ENCODE assay signal across 1 cellular context in genomic region chr10:73991846-73992245, GRCh38.
TF ChIP-seq lines count a peak whose summit lies in the region.

No MANE protein-coding gene starts in this region.

TF ChIP-seq in K562, 482 proteins besides CTCF, POLR2A, EP300 and RAD21 (continued from another document and continues in another):
- TF ChIP-seq SMARCA5 (IDR thresholded peaks at IDR 0.05) (0 out of 2 replicates have a peak, but pooled peaks have one; percentile 19), ZNF197 (CRISPR knock-in tag; IDR thresholded peaks at IDR 0.05; ENCODE audit: low read depth) (peak; percentile 75; the same call in 1 of the 2 replicates), ZNF224 (CRISPR knock-in tag; IDR thresholded peaks at IDR 0.05) (no peak), NFYB (IDR thresholded peaks at IDR 0.05; ENCODE audit: extremely low read depth, insufficient read length) (no peak), ZNF76 (CRISPR knock-in tag; IDR thresholded peaks at IDR 0.05; ENCODE audit: borderline replicate concordance) (no peak), FOXK2 (conservative IDR thresholded peaks at IDR 0.05 in 1 of 2, IDR thresholded peaks at IDR 0.05 in 1 of 2; ENCODE audit: low read depth in 2 of 2) (peak; percentile 38 to 58; a peak in 3 of 4 replicates), NFXL1 (CRISPR knock-in tag; IDR thresholded peaks at IDR 0.05) (no peak), PPARD (CRISPR knock-in tag; IDR thresholded peaks at IDR 0.05) (no peak), MBD1 (CRISPR knock-in tag; IDR thresholded peaks at IDR 0.05) (no peak), ELK1 (CRISPR knock-in tag; IDR thresholded peaks at IDR 0.05) (no peak), WHSC1 (IDR thresholded peaks at IDR 0.05; ENCODE audit: low read length) (no peak), SNRNP70 (optimal IDR thresholded peaks at IDR 0.05; ENCODE audit: low read depth, low read length) (no peak), ZBTB12 (CRISPR knock-in tag; IDR thresholded peaks at IDR 0.05) (no peak), MAZ (CRISPR knock-in tag; conservative IDR thresholded peaks at IDR 0.05 in 1 of 2, IDR thresholded peaks at IDR 0.05 in 1 of 2) (peak; percentile 12 to 26; a peak in 3 of 4 replicates), HES1 (IDR thresholded peaks at IDR 0.05; ENCODE audit: low read depth) (no peak), RBM39 (optimal IDR thresholded peaks at IDR 0.05; ENCODE audit: low read depth, low read length) (no peak), ZKSCAN3 (CRISPR knock-in tag; IDR thresholded peaks at IDR 0.05) (no peak), SP1 (CRISPR knock-in tag; IDR thresholded peaks at IDR 0.05) (no peak), E2F4 (CRISPR knock-in tag; IDR thresholded peaks at IDR 0.05; ENCODE audit: low read depth) (no peak), ETV1 (tag; conservative IDR thresholded peaks at IDR 0.05; ENCODE audit: low read depth) (0 out of 2 replicates have a peak, but pooled peaks have one; percentile 12), ZC3H11A (IDR thresholded peaks at IDR 0.05; ENCODE audit: low read depth, low read length) (no peak), RNF2 (IDR thresholded peaks at IDR 0.05) (no peak), NFE2L1 (tag; IDR thresholded peaks at IDR 0.05; ENCODE audit: borderline replicate concordance, low read depth) (no peak), KLF13 (tag; IDR thresholded peaks at IDR 0.05; ENCODE audit: borderline replicate concordance, low read depth) (no peak), FOSL1 (tag; conservative IDR thresholded peaks at IDR 0.05) (no peak), PYGO2 (tag; IDR thresholded peaks at IDR 0.05) (0 out of 2 replicates have a peak, but pooled peaks have one; percentile 46), CREB1 (IDR thresholded peaks at IDR 0.05) (no peak), CREB1 (CRISPR knock-in tag; IDR thresholded peaks at IDR 0.05) (no peak), MCM3 (IDR thresholded peaks at IDR 0.05) (no peak; the same call in 1 of the 2 replicates), FIP1L1 (IDR thresholded peaks at IDR 0.05; ENCODE audit: low read depth, low read length, poor library complexity, severe bottlenecking) (no peak), TEAD4 (IDR thresholded peaks at IDR 0.05; ENCODE audit: low read length) (no peak), TEAD4 (CRISPR knock-in tag; IDR thresholded peaks at IDR 0.05; ENCODE audit: borderline replicate concordance) (no peak), ELF1 (tag; IDR thresholded peaks at IDR 0.05) (no peak), TEAD1 (CRISPR knock-in tag; IDR thresholded peaks at IDR 0.05) (no peak), ZBTB9 (CRISPR knock-in tag; IDR thresholded peaks at IDR 0.05) (peak; percentile 69; the same call in 1 of the 2 replicates), SREBF2 (CRISPR knock-in tag; IDR thresholded peaks at IDR 0.05) (no peak), IRF2 (CRISPR knock-in tag; IDR thresholded peaks at IDR 0.05) (no peak), CBFA2T2 (conservative IDR thresholded peaks at IDR 0.05) (no peak), RBFOX2 (IDR thresholded peaks at IDR 0.05; ENCODE audit: low read depth, low read length) (no peak)
- TF ChIP-seq, protein P1, sequence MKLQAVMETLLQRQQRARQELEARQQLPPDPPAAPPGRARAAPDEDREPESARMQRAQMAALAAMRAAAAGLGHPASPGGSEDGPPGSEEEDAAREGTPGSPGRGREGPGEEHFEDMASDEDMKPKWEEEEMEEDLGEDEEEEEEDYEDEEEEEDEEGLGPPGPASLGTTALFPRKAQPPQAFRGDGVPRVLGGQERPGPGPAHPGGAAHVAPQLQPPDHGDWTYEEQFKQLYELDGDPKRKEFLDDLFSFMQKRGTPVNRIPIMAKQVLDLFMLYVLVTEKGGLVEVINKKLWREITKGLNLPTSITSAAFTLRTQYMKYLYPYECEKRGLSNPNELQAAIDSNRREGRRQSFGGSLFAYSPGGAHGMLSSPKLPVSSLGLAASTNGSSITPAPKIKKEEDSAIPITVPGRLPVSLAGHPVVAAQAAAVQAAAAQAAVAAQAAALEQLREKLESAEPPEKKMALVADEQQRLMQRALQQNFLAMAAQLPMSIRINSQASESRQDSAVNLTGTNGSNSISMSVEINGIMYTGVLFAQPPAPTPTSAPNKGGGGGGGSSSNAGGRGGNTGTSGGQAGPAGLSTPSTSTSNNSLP (IDR thresholded peaks at IDR 0.05; ENCODE audit: borderline replicate concordance, low read depth, low read length): no peak
- TF ChIP-seq, protein P2, sequence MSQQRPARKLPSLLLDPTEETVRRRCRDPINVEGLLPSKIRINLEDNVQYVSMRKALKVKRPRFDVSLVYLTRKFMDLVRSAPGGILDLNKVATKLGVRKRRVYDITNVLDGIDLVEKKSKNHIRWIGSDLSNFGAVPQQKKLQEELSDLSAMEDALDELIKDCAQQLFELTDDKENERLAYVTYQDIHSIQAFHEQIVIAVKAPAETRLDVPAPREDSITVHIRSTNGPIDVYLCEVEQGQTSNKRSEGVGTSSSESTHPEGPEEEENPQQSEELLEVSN (IDR thresholded peaks at IDR 0.05; ENCODE audit: borderline replicate concordance in 1 of 2, extremely low read depth in 1 of 2, insufficient read depth in 1 of 2, insufficient read length in 1 of 2, low read depth in 1 of 2, low read length in 1 of 2, poor library complexity in 1 of 2, severe bottlenecking in 1 of 2): peak; percentile 72 to 74
- TF ChIP-seq, protein P3, sequence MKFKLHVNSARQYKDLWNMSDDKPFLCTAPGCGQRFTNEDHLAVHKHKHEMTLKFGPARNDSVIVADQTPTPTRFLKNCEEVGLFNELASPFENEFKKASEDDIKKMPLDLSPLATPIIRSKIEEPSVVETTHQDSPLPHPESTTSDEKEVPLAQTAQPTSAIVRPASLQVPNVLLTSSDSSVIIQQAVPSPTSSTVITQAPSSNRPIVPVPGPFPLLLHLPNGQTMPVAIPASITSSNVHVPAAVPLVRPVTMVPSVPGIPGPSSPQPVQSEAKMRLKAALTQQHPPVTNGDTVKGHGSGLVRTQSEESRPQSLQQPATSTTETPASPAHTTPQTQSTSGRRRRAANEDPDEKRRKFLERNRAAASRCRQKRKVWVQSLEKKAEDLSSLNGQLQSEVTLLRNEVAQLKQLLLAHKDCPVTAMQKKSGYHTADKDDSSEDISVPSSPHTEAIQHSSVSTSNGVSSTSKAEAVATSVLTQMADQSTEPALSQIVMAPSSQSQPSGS (CRISPR knock-in tag; IDR thresholded peaks at IDR 0.05): no peak
- TF ChIP-seq, protein P4, sequence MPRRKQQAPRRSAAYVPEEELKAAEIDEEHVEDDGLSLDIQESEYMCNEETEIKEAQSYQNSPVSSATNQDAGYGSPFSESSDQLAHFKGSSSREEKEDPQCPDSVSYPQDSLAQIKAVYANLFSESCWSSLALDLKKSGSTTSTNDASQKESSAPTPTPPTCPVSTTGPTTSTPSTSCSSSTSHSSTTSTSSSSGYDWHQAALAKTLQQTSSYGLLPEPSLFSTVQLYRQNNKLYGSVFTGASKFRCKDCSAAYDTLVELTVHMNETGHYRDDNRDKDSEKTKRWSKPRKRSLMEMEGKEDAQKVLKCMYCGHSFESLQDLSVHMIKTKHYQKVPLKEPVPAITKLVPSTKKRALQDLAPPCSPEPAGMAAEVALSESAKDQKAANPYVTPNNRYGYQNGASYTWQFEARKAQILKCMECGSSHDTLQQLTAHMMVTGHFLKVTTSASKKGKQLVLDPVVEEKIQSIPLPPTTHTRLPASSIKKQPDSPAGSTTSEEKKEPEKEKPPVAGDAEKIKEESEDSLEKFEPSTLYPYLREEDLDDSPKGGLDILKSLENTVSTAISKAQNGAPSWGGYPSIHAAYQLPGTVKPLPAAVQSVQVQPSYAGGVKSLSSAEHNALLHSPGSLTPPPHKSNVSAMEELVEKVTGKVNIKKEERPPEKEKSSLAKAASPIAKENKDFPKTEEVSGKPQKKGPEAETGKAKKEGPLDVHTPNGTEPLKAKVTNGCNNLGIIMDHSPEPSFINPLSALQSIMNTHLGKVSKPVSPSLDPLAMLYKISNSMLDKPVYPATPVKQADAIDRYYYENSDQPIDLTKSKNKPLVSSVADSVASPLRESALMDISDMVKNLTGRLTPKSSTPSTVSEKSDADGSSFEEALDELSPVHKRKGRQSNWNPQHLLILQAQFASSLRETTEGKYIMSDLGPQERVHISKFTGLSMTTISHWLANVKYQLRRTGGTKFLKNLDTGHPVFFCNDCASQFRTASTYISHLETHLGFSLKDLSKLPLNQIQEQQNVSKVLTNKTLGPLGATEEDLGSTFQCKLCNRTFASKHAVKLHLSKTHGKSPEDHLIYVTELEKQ (CRISPR knock-in tag; IDR thresholded peaks at IDR 0.05): no peak
- TF ChIP-seq, protein P5, sequence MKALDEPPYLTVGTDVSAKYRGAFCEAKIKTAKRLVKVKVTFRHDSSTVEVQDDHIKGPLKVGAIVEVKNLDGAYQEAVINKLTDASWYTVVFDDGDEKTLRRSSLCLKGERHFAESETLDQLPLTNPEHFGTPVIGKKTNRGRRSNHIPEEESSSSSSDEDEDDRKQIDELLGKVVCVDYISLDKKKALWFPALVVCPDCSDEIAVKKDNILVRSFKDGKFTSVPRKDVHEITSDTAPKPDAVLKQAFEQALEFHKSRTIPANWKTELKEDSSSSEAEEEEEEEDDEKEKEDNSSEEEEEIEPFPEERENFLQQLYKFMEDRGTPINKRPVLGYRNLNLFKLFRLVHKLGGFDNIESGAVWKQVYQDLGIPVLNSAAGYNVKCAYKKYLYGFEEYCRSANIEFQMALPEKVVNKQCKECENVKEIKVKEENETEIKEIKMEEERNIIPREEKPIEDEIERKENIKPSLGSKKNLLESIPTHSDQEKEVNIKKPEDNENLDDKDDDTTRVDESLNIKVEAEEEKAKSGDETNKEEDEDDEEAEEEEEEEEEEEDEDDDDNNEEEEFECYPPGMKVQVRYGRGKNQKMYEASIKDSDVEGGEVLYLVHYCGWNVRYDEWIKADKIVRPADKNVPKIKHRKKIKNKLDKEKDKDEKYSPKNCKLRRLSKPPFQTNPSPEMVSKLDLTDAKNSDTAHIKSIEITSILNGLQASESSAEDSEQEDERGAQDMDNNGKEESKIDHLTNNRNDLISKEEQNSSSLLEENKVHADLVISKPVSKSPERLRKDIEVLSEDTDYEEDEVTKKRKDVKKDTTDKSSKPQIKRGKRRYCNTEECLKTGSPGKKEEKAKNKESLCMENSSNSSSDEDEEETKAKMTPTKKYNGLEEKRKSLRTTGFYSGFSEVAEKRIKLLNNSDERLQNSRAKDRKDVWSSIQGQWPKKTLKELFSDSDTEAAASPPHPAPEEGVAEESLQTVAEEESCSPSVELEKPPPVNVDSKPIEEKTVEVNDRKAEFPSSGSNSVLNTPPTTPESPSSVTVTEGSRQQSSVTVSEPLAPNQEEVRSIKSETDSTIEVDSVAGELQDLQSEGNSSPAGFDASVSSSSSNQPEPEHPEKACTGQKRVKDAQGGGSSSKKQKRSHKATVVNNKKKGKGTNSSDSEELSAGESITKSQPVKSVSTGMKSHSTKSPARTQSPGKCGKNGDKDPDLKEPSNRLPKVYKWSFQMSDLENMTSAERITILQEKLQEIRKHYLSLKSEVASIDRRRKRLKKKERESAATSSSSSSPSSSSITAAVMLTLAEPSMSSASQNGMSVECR (CRISPR knock-in tag; IDR thresholded peaks at IDR 0.05): peak; percentile 49
